14 cellular contexts compared by ENCODE assay signal in genomic region chr11:32821517-32821916, GRCh38. TPM values are rescaled to one million over a fixed set of nuclear protein-coding genes. Genes with fewer than 3 reads are reported as not detected.
DNase-seq lines count a peak whose midpoint lies in the region; ATAC-seq and TF ChIP-seq lines count a peak whose summit lies in the region.
"Had no signal": no experiment of that assay in that cellular context is flagged by ENCODE, and none has a peak within 500 bp of the region (broad histone marks: within the 10 kb centered on the region; RNA-seq: fewer than 3 reads in every experiment).

No MANE protein-coding gene starts in this region.

- H3K9me3 Mint-ChIP-seq in MCF 10A (ENCODE audit: unreplicated experiment): no peaks in the 10 kb centered on the region
- H3K9me3 Mint-ChIP-seq in activated naive CD8-positive, alpha-beta T cell treated with anti-CD3 and anti-CD28 coated beads for 36 hours: no peaks in the 10 kb centered on the region
- H3K9me3 Mint-ChIP-seq: stimulated activated memory B cell treated with anti-CD40 and anti-IgM and Interleukin-4, amounts not matched to agents 10 μg/mL and 1 μg/mL and 100 μg/mL, for 72 hours had no signal

- TF ChIP-seq CTCF in MCF 10A (IDR thresholded peaks at IDR 0.05; ENCODE audit: unreplicated experiment) (no peak), breast epithelium (IDR thresholded peaks at IDR 0.05) (no peak)

- DNase-seq in MCF 10A (ENCODE audit: unreplicated experiment) (peak; percentile 74), breast epithelium (ENCODE audit: low spot score in 2 of 2) (no peak), HT1080 (ENCODE audit: low read depth) (peak; percentile 88), COLO668 (lab: John Stamatoyannopoulos, UW; ENCODE audit: unreplicated experiment) (no peak), Ammon's horn (ENCODE audit: low spot score) (no peak)
- DNase-seq in activated naive CD8-positive, alpha-beta T cell treated with anti-CD3 and anti-CD28 coated beads for 36 hours: no peak
- DNase-seq: GOT3, midbrain had no signal

- H3K27me3 Mint-ChIP-seq in MCF 10A (ENCODE audit: insufficient read depth, unreplicated experiment): no peaks in the 10 kb centered on the region
- H3K27me3 Mint-ChIP-seq in activated naive CD8-positive, alpha-beta T cell treated with anti-CD3 and anti-CD28 coated beads for 36 hours: peaks cover 4% of the 10 kb centered on the region

- no peaks in the 10 kb centered on the region for H3K27me3 ChIP-seq in breast epithelium
- H3K27me3 ChIP-seq: BLaER1 had no signal

- no peak overlapping the region for H3K27ac ChIP-seq in breast epithelium
- H3K27ac ChIP-seq: BLaER1, parathyroid adenoma had no signal

- no peak overlapping the region for H3K27ac Mint-ChIP-seq in MCF 10A (ENCODE audit: low read depth, unreplicated experiment)
- H3K27ac Mint-ChIP-seq in activated naive CD8-positive, alpha-beta T cell treated with anti-CD3 and anti-CD28 coated beads for 36 hours: no peak overlapping the region
- H3K27ac Mint-ChIP-seq: stimulated activated memory B cell treated with anti-CD40 and anti-IgM and Interleukin-4, amounts not matched to agents 10 μg/mL and 1 μg/mL and 100 μg/mL, for 72 hours had no signal

- no peaks in the 10 kb centered on the region for H3K36me3 ChIP-seq in breast epithelium
- H3K36me3 ChIP-seq: BLaER1 had no signal

- intact Hi-C loops in MCF 10A (cut with micrococcal nuclease) (no loop called here), breast epithelium (cut with DNase I; ENCODE audit: low total_unique reads) (no loop called here)

- no peak overlapping the region for H3K4me3 ChIP-seq in breast epithelium
- H3K4me3 ChIP-seq: BLaER1, K562 had no signal

- H3K4me1 Mint-ChIP-seq in MCF 10A (ENCODE audit: insufficient read depth, unreplicated experiment): peaks cover 18% of the 10 kb centered on the region
- H3K4me1 Mint-ChIP-seq in activated naive CD8-positive, alpha-beta T cell treated with anti-CD3 and anti-CD28 coated beads for 36 hours: peaks cover 19% of the 10 kb centered on the region

- POLR2A ChIA-PET in MCF 10A (lab: Yijun Ruan, JAX): interaction anchor here (1.0 to 1.4 kb wide), 4 partner anchors 9 to 240 kb away, joined by 3 to 5 read pairs (median 4); partner anchors contain the start of gene QSER1

- CTCF ChIA-PET in MCF 10A (lab: Yijun Ruan, JAX): interaction anchor here (0.6 to 0.9 kb wide), 3 partner anchors 66 to 96 kb away, joined by 3 read pairs; no protein-coding TSS in a partner anchor

- no peaks in the 10 kb centered on the region for H3K9me3 ChIP-seq in breast epithelium
- H3K9me3 ChIP-seq: BLaER1 had no signal

- no peak overlapping the region for H3K4me3 Mint-ChIP-seq in MCF 10A (ENCODE audit: unreplicated experiment)
- H3K4me3 Mint-ChIP-seq in activated naive CD8-positive, alpha-beta T cell treated with anti-CD3 and anti-CD28 coated beads for 36 hours: peak overlapping the region; percentile 18
- H3K4me3 Mint-ChIP-seq: stimulated activated memory B cell treated with anti-CD40 and anti-IgM and Interleukin-4, amounts not matched to agents 10 μg/mL and 1 μg/mL and 100 μg/mL, for 72 hours had no signal

- TF ChIP-seq POLR2A in breast epithelium (IDR thresholded peaks at IDR 0.05): no peak

- ATAC-seq in HG02973 (IDR thresholded peaks at IDR 0.05; ENCODE audit: unreplicated experiment) (no peak), HG02623 (IDR thresholded peaks at IDR 0.05; ENCODE audit: unreplicated experiment) (no peak)
- ATAC-seq: K562; stimulated activated memory B cell treated with anti-CD40 and anti-IgM and Interleukin-4, amounts not matched to agents 10 μg/mL and 1 μg/mL and 100 μg/mL, for 72 hours had no signal

- BruUV-seq in MCF 10A (replicated peaks; lab: Mats Ljungman, UMichigan): no TSS peak

- no peaks in the 10 kb centered on the region for H3K36me3 Mint-ChIP-seq in MCF 10A (ENCODE audit: insufficient read depth, unreplicated experiment)
- no peaks in the 10 kb centered on the region for H3K36me3 Mint-ChIP-seq in activated naive CD8-positive, alpha-beta T cell treated with anti-CD3 and anti-CD28 coated beads for 36 hours
- H3K36me3 Mint-ChIP-seq: stimulated activated memory B cell treated with anti-CD40 and anti-IgM and Interleukin-4, amounts not matched to agents 10 μg/mL and 1 μg/mL and 100 μg/mL, for 72 hours had no signal

- no peaks in the 10 kb centered on the region for H3K4me1 ChIP-seq in breast epithelium
- H3K4me1 ChIP-seq: BLaER1, parathyroid adenoma had no signal

RNA-seq across cellular contexts. Expression of gene PRRG4, which starts 8.2 kb away (rescaled TPM):
- total RNA-seq in MCF 10A (2022) (1.1 and 1.2 TPM in 2 replicates), breast epithelium (10 to 100 TPM in 1 of 3 donors, 1 to 10 TPM in 2; 2.2 to 25.5 (median 9.5) TPM)
- 0.33 and 0.35 TPM in 2 replicates for total RNA-seq in HT1080 (2014; rRNA removed; shearing (Covaris generic))
- 0.69 and 0.74 TPM in 2 replicates for polyA plus RNA-seq in HT1080 (2015; cell fraction: cytosol; rRNA removed)
- 0.19 and 0.42 TPM in 2 replicates for polyA plus RNA-seq in HT1080 (2015; cell fraction: nucleus; rRNA removed)
- under 1 TPM; 0.87 to 0.90 TPM for total RNA-seq in activated naive CD8-positive, alpha-beta T cell treated with anti-CD3 and anti-CD28 coated beads for 36 hours
- total RNA-seq: K562 had no signal
- polyA plus RNA-seq: K562 had no signal

RNA-seq across cellular contexts. Expression of gene CCDC73, which starts 27.1 kb away (rescaled TPM):
- 0.09 and 0.17 TPM in 2 replicates for total RNA-seq in MCF 10A (2022)
- under 1 TPM in 2 of 3 donors, not detected in 1; 0.15 to 0.33 TPM for total RNA-seq in breast epithelium
- 0.03 TPM in 1 of 2 replicates, not detected in the other for total RNA-seq in HT1080 (2014; rRNA removed; shearing (Covaris generic))
- polyA plus RNA-seq in HT1080 (2015; cell fraction: cytosol; rRNA removed): not detected in 2 replicates
- polyA plus RNA-seq in HT1080 (2015; cell fraction: nucleus; rRNA removed): not detected in 2 replicates
- under 1 TPM in 1 of 2 experiments, not detected in 1; 0.20 TPM for total RNA-seq in activated naive CD8-positive, alpha-beta T cell treated with anti-CD3 and anti-CD28 coated beads for 36 hours
- total RNA-seq: K562 had no signal

Comparison
In these comparisons a context has a peak if more than half of its experiments do, and no peak if none do; other contexts are left out.
1. DNase-seq: peak in MCF 10A (single experiment) and HT1080 (single experiment); none in breast epithelium (0 of 2), activated naive CD8-positive, alpha-beta T cell treated with anti-CD3 and anti-CD28 coated beads for 36 hours (single experiment), COLO668 (single experiment) and Ammon's horn (single experiment).